ENCODE assay signal across 10 cellular contexts in genomic region chr7:77570330-77571011, GRCh38. TPM values are rescaled to one million over a fixed set of nuclear protein-coding genes. Genes with fewer than 3 reads are reported as not detected.
DNase-seq lines count a peak whose midpoint lies in the region; ATAC-seq and TF ChIP-seq lines count a peak whose summit lies in the region.
"Had no signal": no experiment of that assay in that cellular context is flagged by ENCODE, and none has a peak within 500 bp of the region (broad histone marks: within the 10 kb centered on the region; RNA-seq: fewer than 3 reads in every experiment).

No MANE protein-coding gene starts in this region.

- H3K36me3 ChIP-seq in naive thymus-derived CD4-positive, alpha-beta T cell (ENCODE audit: control insufficient read depth in 2 of 3, insufficient read depth in 3 of 3, low read length in 3 of 3): no peaks in the 10 kb centered on the region
- H3K36me3 ChIP-seq in effector memory CD4-positive, alpha-beta T cell (ENCODE audit: control insufficient read depth, insufficient read depth, low read length): no peaks in the 10 kb centered on the region

- no peak overlapping the region for H3K4me3 Mint-ChIP-seq in naive thymus-derived CD4-positive, alpha-beta T cell

- no peaks in the 10 kb centered on the region for H3K9me3 Mint-ChIP-seq in naive thymus-derived CD4-positive, alpha-beta T cell

- H3K27ac Mint-ChIP-seq in naive thymus-derived CD4-positive, alpha-beta T cell: no peak overlapping the region

- intact Hi-C loops in naive thymus-derived CD4-positive, alpha-beta T cell (cut with micrococcal nuclease): loop anchor here in 1 of 2 donors (5.0 kb wide), 1 partner anchor 33 kb away; the partner anchor contains the start of gene PTPN12

- H3K36me3 Mint-ChIP-seq in naive thymus-derived CD4-positive, alpha-beta T cell: peaks cover 2 to 15% (median 5%) of the 10 kb centered on the region in 5 donors

- POLR2A ChIA-PET in naive thymus-derived CD4-positive, alpha-beta T cell (lab: Charles Lee): no interaction called here

- no peaks in the 10 kb centered on the region for H3K27me3 Mint-ChIP-seq in naive thymus-derived CD4-positive, alpha-beta T cell

- H3K4me3 ChIP-seq in choroid plexus epithelial cell (ENCODE audit: low read depth, low read length): no peak overlapping the region
- H3K4me3 ChIP-seq in naive thymus-derived CD4-positive, alpha-beta T cell (ENCODE audit: low read length): no peak overlapping the region
- H3K4me3 ChIP-seq in effector memory CD4-positive, alpha-beta T cell (ENCODE audit: insufficient read depth, low read depth, low read length, poor library complexity, severe bottlenecking): no peak overlapping the region
- H3K4me3 ChIP-seq: body of pancreas, mucosa of descending colon had no signal

- CTCF ChIA-PET in naive thymus-derived CD4-positive, alpha-beta T cell (lab: Charles Lee): no interaction called here

- no peak for TF ChIP-seq CTCF in choroid plexus epithelial cell (conservative IDR thresholded peaks at IDR 0.05; ENCODE audit: low read depth, low read length)

- peak; percentile 72 for ATAC-seq in naive thymus-derived CD4-positive, alpha-beta T cell
- ATAC-seq in HG03520 (IDR thresholded peaks at IDR 0.05; ENCODE audit: unreplicated experiment): no peak
- ATAC-seq: body of pancreas, mucosa of descending colon had no signal

- H3K27ac ChIP-seq in naive thymus-derived CD4-positive, alpha-beta T cell (ENCODE audit: low read depth, low read length): no peak overlapping the region
- H3K27ac ChIP-seq in effector memory CD4-positive, alpha-beta T cell (ENCODE audit: insufficient read depth, low read length, poor library complexity, severe bottlenecking): no peak overlapping the region

- peaks cover 0 to 24% (median 2%) of the 10 kb centered on the region in 7 donors for H3K4me1 Mint-ChIP-seq in naive thymus-derived CD4-positive, alpha-beta T cell

- DNase-seq in Daoy (ENCODE audit: low read depth) (peak; percentile 35), LHCN-M2 (ENCODE audit: low read depth) (peak; percentile 81), choroid plexus epithelial cell (ENCODE audit: low read depth) (peak; percentile 82), NK-92 (lab: John Stamatoyannopoulos, UW; ENCODE audit: unreplicated experiment) (no peak), NCI-H1930 (lab: John Stamatoyannopoulos, UW) (no peak)
- no peak for DNase-seq in naive thymus-derived CD4-positive, alpha-beta T cell
- no peak for DNase-seq in effector memory CD4-positive, alpha-beta T cell
- DNase-seq: body of pancreas, mucosa of descending colon had no signal

- no peaks in the 10 kb centered on the region for H3K27me3 ChIP-seq in naive thymus-derived CD4-positive, alpha-beta T cell (ENCODE audit: control insufficient read depth in 2 of 2, insufficient read depth in 2 of 2, low read length in 2 of 2)
- no peaks in the 10 kb centered on the region for H3K27me3 ChIP-seq in effector memory CD4-positive, alpha-beta T cell (replicated peaks; ENCODE audit: control insufficient read depth, insufficient read depth, low read length, poor library complexity, severe bottlenecking)
- H3K27me3 ChIP-seq: body of pancreas had no signal

- no peaks in the 10 kb centered on the region for H3K4me1 ChIP-seq in naive thymus-derived CD4-positive, alpha-beta T cell (ENCODE audit: control insufficient read depth in 2 of 2, insufficient read depth in 2 of 2, low read length in 2 of 2)
- H3K4me1 ChIP-seq in effector memory CD4-positive, alpha-beta T cell (ENCODE audit: control insufficient read depth, insufficient read depth, low read length, poor library complexity, severe bottlenecking): no peaks in the 10 kb centered on the region
- H3K4me1 ChIP-seq: body of pancreas had no signal

- no peaks in the 10 kb centered on the region for H3K9me3 ChIP-seq in naive thymus-derived CD4-positive, alpha-beta T cell (ENCODE audit: control insufficient read depth in 2 of 3, low read length in 3 of 3)
- no peaks in the 10 kb centered on the region for H3K9me3 ChIP-seq in effector memory CD4-positive, alpha-beta T cell (ENCODE audit: control insufficient read depth, low read length)
- H3K9me3 ChIP-seq: body of pancreas, mucosa of descending colon had no signal

RNA-seq across cellular contexts. Expression of gene PTPN12, which starts 33.4 kb away (rescaled TPM):
- 16.2 and 24.7 TPM in 2 replicates for total RNA-seq in Daoy (2014; rRNA removed; shearing (Covaris generic))
- total RNA-seq in LHCN-M2 (2014; rRNA removed): 78.3 and 106 TPM in 2 replicates
- 52.0 TPM for polyA plus RNA-seq in LHCN-M2 (2012)
- 10 to 100 TPM; 19.3 to 50.0 (median 24.2) TPM for total RNA-seq in naive thymus-derived CD4-positive, alpha-beta T cell
- polyA plus RNA-seq in naive thymus-derived CD4-positive, alpha-beta T cell: 1 to 10 TPM; 1.4 to 1.5 TPM

Comparison
In these comparisons a context has a peak if more than half of its experiments do, and no peak if none do; other contexts are left out.
1. DNase-seq: peak in Daoy (single experiment), LHCN-M2 (single experiment) and choroid plexus epithelial cell (single experiment); none in naive thymus-derived CD4-positive, alpha-beta T cell (0 of 9), NK-92 (single experiment), effector memory CD4-positive, alpha-beta T cell (0 of 3) and NCI-H1930 (0 of 2).